17 cellular contexts compared by ENCODE assay signal in the genomic region with DNA sequence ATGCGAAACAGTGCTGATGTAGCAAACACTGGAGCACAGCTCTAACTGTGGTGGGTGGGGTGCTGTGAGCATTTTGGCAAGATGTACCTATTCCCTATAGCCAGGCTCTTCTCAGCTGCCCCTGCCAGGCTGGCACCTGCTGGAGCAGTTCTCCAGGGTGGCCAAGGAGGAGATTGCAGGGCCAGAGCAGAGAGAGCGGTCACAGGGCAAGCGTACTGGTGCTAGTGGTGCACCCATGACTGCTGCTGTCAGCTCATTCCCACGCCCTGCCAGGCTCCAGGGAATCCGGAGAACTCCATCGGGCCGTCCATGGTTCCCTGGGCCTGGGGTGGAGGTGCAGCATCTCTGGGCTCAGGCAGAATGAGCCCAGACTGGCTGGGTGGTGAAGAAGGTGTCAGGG. TPM values are rescaled to one million over a fixed set of nuclear protein-coding genes. Genes with fewer than 3 reads are reported as not detected.
DNase-seq lines count a peak whose midpoint lies in the region; ATAC-seq and TF ChIP-seq lines count a peak whose summit lies in the region.
"Had no signal": no experiment of that assay in that cellular context is flagged by ENCODE, and none has a peak within 500 bp of the region (broad histone marks: within the 10 kb centered on the region; RNA-seq: fewer than 3 reads in every experiment).

No MANE protein-coding gene starts in this region.

- H2AFZ ChIP-seq in osteoblast (ENCODE audit: low read length), result no peak overlapping the region

- H3K27me3 ChIP-seq in SJSA1 (replicated peaks), result no peaks in the 10 kb centered on the region
- H3K27me3 ChIP-seq in osteoblast (ENCODE audit: insufficient read depth, low read length), result no peaks in the 10 kb centered on the region
- peaks cover 9% of the 10 kb centered on the region for H3K27me3 ChIP-seq in Caco-2 (replicated peaks; ENCODE audit: control insufficient read depth, insufficient read depth, low read length)
- H3K27me3 ChIP-seq: ovary had no signal

- no peak for TF ChIP-seq CTCF in fibroblast of the aortic adventitia (IDR thresholded peaks at IDR 0.05; ENCODE audit: insufficient read depth, low read length)
- no peak for TF ChIP-seq CTCF in osteoblast (IDR thresholded peaks at IDR 0.05; ENCODE audit: extremely low read depth, low read depth, low read length)
- TF ChIP-seq CTCF in Caco-2 (IDR thresholded peaks at IDR 0.05; ENCODE audit: insufficient read depth in 1 of 2, low read depth in 1 of 2, low read length in 1 of 2, severe bottlenecking in 1 of 2, unreplicated experiment in 1 of 2), result no peak

- no peak overlapping the region for H3K27ac ChIP-seq in SJSA1
- no peak overlapping the region for H3K27ac ChIP-seq in osteoblast (ENCODE audit: low read depth, low read length)
- H3K27ac ChIP-seq: ovary, VCaP had no signal

- H3K79me2 ChIP-seq in osteoblast (ENCODE audit: insufficient read depth, low read length), result peaks cover 22% of the 10 kb centered on the region

- no peaks in the 10 kb centered on the region for H3K9me3 Mint-ChIP-seq in stimulated activated memory B cell treated with anti-CD40 and anti-IgM and Interleukin-4, amounts not matched to agents 10 μg/mL and 1 μg/mL and 100 μg/mL, for 72 hours
- H3K9me3 Mint-ChIP-seq in Caco-2 (ENCODE audit: unreplicated experiment), result no peaks in the 10 kb centered on the region
- no peaks in the 10 kb centered on the region for H3K9me3 Mint-ChIP-seq in stimulated activated naive CD8-positive, alpha-beta T cell treated with anti-CD3 and anti-CD28 coated beads, Interleukin-15, amount 100 ng/mL, for 72 hours

- H3K36me3 ChIP-seq in SJSA1, result peaks cover 33% of the 10 kb centered on the region
- no peaks in the 10 kb centered on the region for H3K36me3 ChIP-seq in osteoblast (ENCODE audit: insufficient read depth, low read length)
- H3K36me3 ChIP-seq in Caco-2 (ENCODE audit: control insufficient read depth, insufficient read depth, low read length), result no peaks in the 10 kb centered on the region
- H3K36me3 ChIP-seq: ovary had no signal

- BruUV-seq in Caco-2 (replicated peaks; lab: Mats Ljungman, UMichigan), result no TSS peak

- peak overlapping the region; percentile 93 for H3K4me2 ChIP-seq in osteoblast (ENCODE audit: insufficient read depth, low read length)

- CTCF ChIA-PET in Caco-2 (lab: Charles Lee), result interaction anchor here (0.6 to 1.2 kb wide), 2 partner anchors 17 to 47 kb away, joined by 3 read pairs; no protein-coding TSS in a partner anchor

- H3K27ac Mint-ChIP-seq in stimulated activated memory B cell treated with anti-CD40 and anti-IgM and Interleukin-4, amounts not matched to agents 10 μg/mL and 1 μg/mL and 100 μg/mL, for 72 hours, result no peak overlapping the region
- no peak overlapping the region for H3K27ac Mint-ChIP-seq in Caco-2 (ENCODE audit: unreplicated experiment)
- no peak overlapping the region for H3K27ac Mint-ChIP-seq in stimulated activated naive CD8-positive, alpha-beta T cell treated with anti-CD3 and anti-CD28 coated beads, Interleukin-15, amount 100 ng/mL, for 72 hours

- H3K27me3 Mint-ChIP-seq in stimulated activated memory B cell treated with anti-CD40 and anti-IgM and Interleukin-4, amounts not matched to agents 10 μg/mL and 1 μg/mL and 100 μg/mL, for 72 hours, result peaks cover 64% of the 10 kb centered on the region
- peaks cover 41% of the 10 kb centered on the region for H3K27me3 Mint-ChIP-seq in Caco-2 (ENCODE audit: insufficient read depth, unreplicated experiment)
- peaks cover 59% of the 10 kb centered on the region for H3K27me3 Mint-ChIP-seq in stimulated activated naive CD8-positive, alpha-beta T cell treated with anti-CD3 and anti-CD28 coated beads, Interleukin-15, amount 100 ng/mL, for 72 hours

- DNase-seq in AG08396 (ENCODE audit: low spot score) (peak; percentile 37), SJSA1 (ENCODE audit: low read depth in 1 of 2, low spot score in 2 of 2) (no peak), fibroblast of the aortic adventitia (ENCODE audit: low read depth) (no peak), osteoblast (ENCODE audit: insufficient read length, low spot score, missing footprints) (no peak), Caco-2 (no peak), iPS-NIHi7 (ENCODE audit: extremely low spot score) (no peak)
- no peak for DNase-seq in stimulated activated naive CD8-positive, alpha-beta T cell treated with anti-CD3 and anti-CD28 coated beads, Interleukin-15, amount 100 ng/mL, for 72 hours
- DNase-seq: ACHN; activated effector memory CD4-positive, alpha-beta T cell treated with Interleukin-2 at 50 U/mL for 16 hours; NCI-H2029 treated with DMSO at 0.1 percent for 48 hours; NCI-H69; ovary; stimulated activated CD4-positive, alpha-beta T cell treated with anti-CD3 and anti-CD28 coated beads, Interleukin-12 subunit alpha, Interleukin-12 subunit beta, amount 100 ng/mL, for 4 hours had no signal

- intact Hi-C loops in Caco-2 (cut with micrococcal nuclease; ENCODE audit: unreplicated experiment), result no loop called here

- H3K4me1 ChIP-seq in SJSA1 (replicated peaks), result peaks cover 65% of the 10 kb centered on the region
- H3K4me1 ChIP-seq in osteoblast (ENCODE audit: insufficient read depth, low read length), result peaks cover 28% of the 10 kb centered on the region
- peaks cover 18% of the 10 kb centered on the region for H3K4me1 ChIP-seq in Caco-2

- no peak overlapping the region for H3K4me3 Mint-ChIP-seq in stimulated activated memory B cell treated with anti-CD40 and anti-IgM and Interleukin-4, amounts not matched to agents 10 μg/mL and 1 μg/mL and 100 μg/mL, for 72 hours
- no peak overlapping the region for H3K4me3 Mint-ChIP-seq in Caco-2 (ENCODE audit: unreplicated experiment)
- H3K4me3 Mint-ChIP-seq in stimulated activated naive CD8-positive, alpha-beta T cell treated with anti-CD3 and anti-CD28 coated beads, Interleukin-15, amount 100 ng/mL, for 72 hours, result no peak overlapping the region

- H4K20me1 ChIP-seq in osteoblast (ENCODE audit: insufficient read depth, low read length), result no peaks in the 10 kb centered on the region

- ATAC-seq in stimulated activated memory B cell treated with anti-CD40 and anti-IgM and Interleukin-4, amounts not matched to agents 10 μg/mL and 1 μg/mL and 100 μg/mL, for 72 hours, result no peak
- ATAC-seq in stimulated activated naive CD8-positive, alpha-beta T cell treated with anti-CD3 and anti-CD28 coated beads, Interleukin-15, amount 100 ng/mL, for 72 hours, result no peak
- ATAC-seq: Panc1 had no signal

- no peaks in the 10 kb centered on the region for H3K36me3 Mint-ChIP-seq in stimulated activated memory B cell treated with anti-CD40 and anti-IgM and Interleukin-4, amounts not matched to agents 10 μg/mL and 1 μg/mL and 100 μg/mL, for 72 hours
- no peaks in the 10 kb centered on the region for H3K36me3 Mint-ChIP-seq in Caco-2 (ENCODE audit: insufficient read depth, unreplicated experiment)

- no peaks in the 10 kb centered on the region for H3K4me1 Mint-ChIP-seq in stimulated activated memory B cell treated with anti-CD40 and anti-IgM and Interleukin-4, amounts not matched to agents 10 μg/mL and 1 μg/mL and 100 μg/mL, for 72 hours
- peaks cover 7% of the 10 kb centered on the region for H3K4me1 Mint-ChIP-seq in Caco-2 (ENCODE audit: low read depth, unreplicated experiment)
- H3K4me1 Mint-ChIP-seq in stimulated activated naive CD8-positive, alpha-beta T cell treated with anti-CD3 and anti-CD28 coated beads, Interleukin-15, amount 100 ng/mL, for 72 hours, result peaks cover 11% of the 10 kb centered on the region

- H3K9me3 ChIP-seq in SJSA1 (replicated peaks) (no peaks in the 10 kb centered on the region), osteoblast (ENCODE audit: low read depth, low read length) (no peaks in the 10 kb centered on the region), Caco-2 (no peaks in the 10 kb centered on the region)
- H3K9me3 ChIP-seq: ovary had no signal

- H3K4me3 ChIP-seq in SJSA1 (peak overlapping the region; percentile 75), fibroblast of the aortic adventitia (ENCODE audit: low read depth, low read length) (peak overlapping the region; percentile 82), osteoblast (ENCODE audit: insufficient read depth, low read length) (peak overlapping the region; percentile 78), Caco-2 (ENCODE audit: low read depth, low read length) (no peak overlapping the region)
- H3K4me3 ChIP-seq: ovary had no signal

- POLR2A ChIA-PET in Caco-2 (lab: Charles Lee), result no interaction called here

RNA-seq across cellular contexts. Expression of gene COL13A1, which starts 2.1 kb away (rescaled TPM):
- 74.8 and 95.4 TPM in 2 replicates for total RNA-seq in SJSA1 (2014; rRNA removed; shearing (Covaris generic))
- total RNA-seq in fibroblast of the aortic adventitia (ENCODE audit: low replicate concordance), result 6.0 and 10.7 TPM in 2 replicates
- total RNA-seq in osteoblast, result 1.1 and 1.8 TPM in 2 replicates
- not detected in 2 replicates for total RNA-seq in Caco-2 (2022)
- total RNA-seq: activated CD8-positive, alpha-beta memory T cell treated with anti-CD3 and anti-CD28 coated beads for 36 hours had no signal
